In the genomic region with DNA sequence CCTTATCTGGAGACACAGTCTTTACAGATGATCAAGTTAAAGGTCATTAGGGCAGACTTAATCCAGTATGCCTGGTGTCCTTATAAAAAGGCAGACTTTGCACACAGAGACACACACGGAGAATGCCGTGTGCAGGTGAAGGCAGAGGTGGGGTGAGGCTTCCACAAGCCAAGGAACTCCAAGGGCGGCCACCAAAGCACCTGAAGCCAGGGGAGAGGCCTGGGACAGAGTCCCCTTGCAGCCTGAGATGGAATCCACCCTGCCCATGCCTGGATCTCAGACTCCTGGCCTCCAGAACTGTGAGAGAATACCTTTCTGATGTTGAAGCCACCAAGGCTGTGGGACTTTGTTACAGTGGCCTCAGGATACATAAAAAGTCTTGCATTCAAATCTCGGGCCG, we compare ENCODE assay signal across 23 cellular contexts. TPM values are rescaled to one million over a fixed set of nuclear protein-coding genes. Genes with fewer than 3 reads are reported as not detected.
"Had no signal": no experiment of that assay in that cellular context is flagged by ENCODE, and none has a peak within 500 bp of the region (broad histone marks: within the 10 kb centered on the region; RNA-seq: fewer than 3 reads in every experiment).

No MANE protein-coding gene starts in this region.

- H3K36me3 ChIP-seq: brain microvascular endothelial cell, right atrium auricular region, stomach, tibial artery had no signal

- H3K4me3 ChIP-seq: hepatocyte, right atrium auricular region, stomach, tibial artery had no signal

- H3K27me3 ChIP-seq: brain microvascular endothelial cell, hepatocyte, right atrium auricular region, stomach, tibial artery had no signal

- ATAC-seq: activated T-helper 17 cell treated with anti-CD3 and anti-CD28 coated beads, Interleukin-2, amount 50 U/mL, for 72 hours; naive thymus-derived CD8-positive, alpha-beta T cell; stimulated activated naive B cell treated with anti-CD40 and anti-IgM and Interleukin-4, amounts not matched to agents 10 μg/mL and 1 μg/mL and 100 μg/mL, for 72 hours had no signal

- H3K4me1 ChIP-seq: parathyroid adenoma, stomach had no signal

- H3K27ac ChIP-seq: brain microvascular endothelial cell, parathyroid adenoma, right atrium auricular region, stomach, tibial artery had no signal

- H3K9me3 ChIP-seq: right atrium auricular region, stomach, tibial artery had no signal

- DNase-seq: activated B cell treated with CpG ODN at 0.5 μM for 24 hours; activated CD4-positive, alpha-beta T cell treated with anti-CD3 and anti-CD28 coated beads, Interleukin-2, amount 50 U/mL, for 1 hour; activated gamma-delta T cell treated with Interleukin-2 at 50 U/mL for 16 hours; activated naive CD4-positive, alpha-beta T cell treated with anti-CD3 and anti-CD28 coated beads, Interleukin-2, amount 50 U/mL, for 16 hours; activated T-cell treated with anti-CD3 and anti-CD28 coated beads, Interleukin-2, amount 50 U/mL, for 1 hour; amniotic stem cell; brain microvascular endothelial cell; central memory CD4-positive, alpha-beta T cell; dermis blood vessel endothelial cell; effector CD8-positive, alpha-beta T cell; left cardiac atrium; naive thymus-derived CD8-positive, alpha-beta T cell; nucleus accumbens; stimulated activated CD4-positive, alpha-beta T cell treated with anti-CD3 and anti-CD28 coated beads, Interleukin-12 subunit alpha, Interleukin-12 subunit beta, amount 100 ng/mL, for 4 hours; stimulated activated naive B cell treated with anti-CD40 and anti-IgM and Interleukin-4, amounts not matched to agents 10 μg/mL and 1 μg/mL and 100 μg/mL, for 72 hours; stomach; T-helper 1 cell had no signal

RNA-seq across cellular contexts. Expression of a gene that starts 26.1 kb away (rescaled TPM):
- total RNA-seq: activated B cell treated with CpG ODN at 0.5 μM for 24 hours; naive thymus-derived CD8-positive, alpha-beta T cell; pulmonary artery endothelial cell had no signal
- polyA plus RNA-seq: naive thymus-derived CD8-positive, alpha-beta T cell had no signal
